Comparison of ENCODE assay signal across 23 cellular contexts in genomic region chr1:1268284-1268682, GRCh38. TPM values are rescaled to one million over a fixed set of nuclear protein-coding genes. Genes with fewer than 3 reads are reported as not detected.
"Had no signal": no experiment of that assay in that cellular context is flagged by ENCODE, and none has a peak within 500 bp of the region (broad histone marks: within the 10 kb centered on the region; RNA-seq: fewer than 3 reads in every experiment).

No MANE protein-coding gene starts in this region.

- H3K27me3 ChIP-seq: body of pancreas, suprapubic skin, transverse colon, uterus had no signal

- H3K9me3 ChIP-seq: body of pancreas, psoas muscle, suprapubic skin, transverse colon, uterus had no signal

- H3K27ac Mint-ChIP-seq: activated CD4-positive, alpha-beta T cell treated with anti-CD3 and anti-CD28 coated beads, Interleukin-2, amount 10 ng/mL, durations not matched to agents 24 days and 14 days; activated naive CD8-positive, alpha-beta T cell treated with anti-CD3 and anti-CD28 coated beads, Interleukin-2, amount 10 ng/mL, durations not matched to agents 7 days and 5 days; activated T-cell treated with anti-CD3 and anti-CD28 coated beads, Interleukin-2, amount 50 U/mL, for 72 hours; nephron had no signal

- H3K9me3 Mint-ChIP-seq: activated CD4-positive, alpha-beta T cell treated with anti-CD3 and anti-CD28 coated beads, Interleukin-2, amount 10 ng/mL, durations not matched to agents 24 days and 14 days; activated naive CD8-positive, alpha-beta T cell treated with anti-CD3 and anti-CD28 coated beads, Interleukin-2, amount 10 ng/mL, durations not matched to agents 7 days and 5 days; activated T-cell treated with anti-CD3 and anti-CD28 coated beads, Interleukin-2, amount 50 U/mL, for 72 hours; nephron; stimulated activated naive CD8-positive, alpha-beta T cell treated with anti-CD3 and anti-CD28 coated beads, Interleukin-15, amount 100 ng/mL, for 72 hours had no signal

- H3K4me3 Mint-ChIP-seq: activated CD4-positive, alpha-beta T cell treated with anti-CD3 and anti-CD28 coated beads, Interleukin-2, amount 10 ng/mL, durations not matched to agents 24 days and 14 days; activated naive CD8-positive, alpha-beta T cell treated with anti-CD3 and anti-CD28 coated beads, Interleukin-2, amount 10 ng/mL, durations not matched to agents 7 days and 5 days; activated T-cell treated with anti-CD3 and anti-CD28 coated beads, Interleukin-2, amount 50 U/mL, for 72 hours; nephron; stimulated activated naive CD8-positive, alpha-beta T cell treated with anti-CD3 and anti-CD28 coated beads, Interleukin-15, amount 100 ng/mL, for 72 hours had no signal

- H3K36me3 ChIP-seq: transverse colon, uterus had no signal

- ATAC-seq: activated T-cell treated with anti-CD3 and anti-CD28 coated beads, Interleukin-2, amount 50 U/mL, for 72 hours; body of pancreas; left lobe of liver; psoas muscle; right cardiac atrium; stimulated activated naive CD8-positive, alpha-beta T cell treated with anti-CD3 and anti-CD28 coated beads, Interleukin-15, amount 100 ng/mL, for 72 hours had no signal

- H3K4me3 ChIP-seq: body of pancreas, lung, psoas muscle, skin epidermis, suprapubic skin, transverse colon, uterus had no signal

- H3K27me3 Mint-ChIP-seq: activated CD4-positive, alpha-beta T cell treated with anti-CD3 and anti-CD28 coated beads, Interleukin-2, amount 10 ng/mL, durations not matched to agents 24 days and 14 days; activated naive CD8-positive, alpha-beta T cell treated with anti-CD3 and anti-CD28 coated beads, Interleukin-2, amount 10 ng/mL, durations not matched to agents 7 days and 5 days; stimulated activated naive CD8-positive, alpha-beta T cell treated with anti-CD3 and anti-CD28 coated beads, Interleukin-15, amount 100 ng/mL, for 72 hours had no signal

- H3K27ac ChIP-seq: body of pancreas, epithelial cell of prostate, psoas muscle, skin epidermis, suprapubic skin, transverse colon, uterus had no signal

- DNase-seq: activated CD4-positive, alpha-beta T cell treated with anti-CD3 and anti-CD28 coated beads, Interleukin-2, amount 10 ng/mL, durations not matched to agents 24 days and 14 days; activated CD8-positive, alpha-beta memory T cell treated with anti-CD3 and anti-CD28 coated beads, Interleukin-2, amount 50 U/mL, for 4 hours; activated gamma-delta T cell; activated naive CD8-positive, alpha-beta T cell treated with anti-CD3 and anti-CD28 coated beads, Interleukin-2, amount 10 ng/mL, durations not matched to agents 7 days and 5 days; activated T-cell treated with anti-CD3 and anti-CD28 coated beads, Interleukin-2, amount 50 U/mL, for 72 hours; amygdala; body of pancreas; foreskin melanocyte; hypothalamus; islet precursor cell; psoas muscle; stimulated activated CD4-positive, alpha-beta T cell treated with anti-CD3 and anti-CD28 coated beads, Interleukin-15, amount 100 ng/mL, for 24 hours; stimulated activated CD4-positive, alpha-beta T cell treated with anti-CD3 and anti-CD28 coated beads, Interleukin-2, amount 100 ng/mL, for 48 hours; stimulated activated naive CD8-positive, alpha-beta T cell treated with anti-CD3 and anti-CD28 coated beads, Interleukin-15, amount 100 ng/mL, for 72 hours; transverse colon; uterus had no signal

RNA-seq across cellular contexts. Expression of gene C1QTNF12, which starts 21.8 kb away (rescaled TPM):
- total RNA-seq: body of pancreas had no signal
